ENCODE assay signal across 1 cellular context in genomic region chr17:45197555-45198334, GRCh38.
A peak's percentile ranks its signal among the peaks of the same experiment; 100 is the strongest.
TF ChIP-seq lines count a peak whose summit lies in the region.

No MANE protein-coding gene starts in this region.

TF ChIP-seq in HepG2, 621 proteins besides CTCF, POLR2A, EP300 and RAD21 (continued from another document and continues in another):
- no peak for TF ChIP-seq SKIL (CRISPR knock-in tag; IDR thresholded peaks at IDR 0.05; ENCODE audit: borderline replicate concordance)
- TF ChIP-seq ATF3 (CRISPR knock-in tag; IDR thresholded peaks at IDR 0.05) = peak; percentile 59
- no peak for TF ChIP-seq RFX3 (CRISPR knock-in tag; IDR thresholded peaks at IDR 0.05)
- peak; percentile 64; the same call in 1 of the 2 replicates for TF ChIP-seq SRY (CRISPR knock-in tag; IDR thresholded peaks at IDR 0.05)
- peak; percentile 62 for TF ChIP-seq ZEB1 (IDR thresholded peaks at IDR 0.05; ENCODE audit: insufficient replicate concordance, low read depth)
- no peak for TF ChIP-seq HNF1A (IDR thresholded peaks at IDR 0.05; ENCODE audit: low read depth)
- TF ChIP-seq HNF1A (CRISPR knock-in tag; IDR thresholded peaks at IDR 0.05; ENCODE audit: borderline replicate concordance) = peak; percentile 81
- TF ChIP-seq ZBTB25 (CRISPR knock-in tag; IDR thresholded peaks at IDR 0.05) = peak; percentile 76
- peak; percentile 81; the same call in 1 of the 2 replicates for TF ChIP-seq ZNF564 (CRISPR knock-in tag; IDR thresholded peaks at IDR 0.05)
- no peak for TF ChIP-seq BRCA1 (CRISPR knock-in tag; IDR thresholded peaks at IDR 0.05)
- no peak for TF ChIP-seq NFIC (IDR thresholded peaks at IDR 0.05; ENCODE audit: low read length)
- TF ChIP-seq CBX1 (IDR thresholded peaks at IDR 0.05; ENCODE audit: low read depth) = peak; percentile 96
- no peak for TF ChIP-seq SOX13 (IDR thresholded peaks at IDR 0.05)
- TF ChIP-seq SOX13 (CRISPR knock-in tag; conservative IDR thresholded peaks at IDR 0.05 in 1 of 2, IDR thresholded peaks at IDR 0.05 in 1 of 2) = peak in 1 of 2 experiments; percentile 77; a peak in 2 of 4 replicates
- TF ChIP-seq ZNF318 (CRISPR knock-in tag; IDR thresholded peaks at IDR 0.05) = peak; percentile 86
- no peak for TF ChIP-seq HHEX (CRISPR knock-in tag; IDR thresholded peaks at IDR 0.05)
- no peak for TF ChIP-seq SETDB1 (CRISPR knock-in tag; IDR thresholded peaks at IDR 0.05; ENCODE audit: borderline replicate concordance)
- TF ChIP-seq SMARCC2 (IDR thresholded peaks at IDR 0.05) = no peak
- TF ChIP-seq ZNF703 (CRISPR knock-in tag; IDR thresholded peaks at IDR 0.05; ENCODE audit: borderline replicate concordance) = no peak
- peak; percentile 86 for TF ChIP-seq HDAC2 (CRISPR knock-in tag; IDR thresholded peaks at IDR 0.05)
- TF ChIP-seq REXO4 (CRISPR knock-in tag; IDR thresholded peaks at IDR 0.05; ENCODE audit: borderline replicate concordance) = no peak
- peak; percentile 92 for TF ChIP-seq RBM39 (IDR thresholded peaks at IDR 0.05; ENCODE audit: low read depth, low read length, poor library complexity, severe bottlenecking)
- TF ChIP-seq ZNF512 (CRISPR knock-in tag; IDR thresholded peaks at IDR 0.05) = peak; percentile 94; the same call in 1 of the 2 replicates
- peak; percentile 52; the same call in 1 of the 2 replicates for TF ChIP-seq SMAD3 (CRISPR knock-in tag; IDR thresholded peaks at IDR 0.05)
- TF ChIP-seq YY1 (IDR thresholded peaks at IDR 0.05; ENCODE audit: insufficient read depth, insufficient replicate concordance, low read depth, low read length) = peak; percentile 87
- TF ChIP-seq HIC2 (CRISPR knock-in tag; IDR thresholded peaks at IDR 0.05; ENCODE audit: low read depth) = no peak
- TF ChIP-seq ZNF251 (CRISPR knock-in tag; IDR thresholded peaks at IDR 0.05) = no peak
- no peak; the same call in 1 of the 2 replicates for TF ChIP-seq ZNF160 (CRISPR knock-in tag; IDR thresholded peaks at IDR 0.05)
- peak; percentile 87; the same call in 1 of the 2 replicates for TF ChIP-seq MEIS2 (CRISPR knock-in tag; IDR thresholded peaks at IDR 0.05)
- peak; percentile 94; the same call in 1 of the 2 replicates for TF ChIP-seq ZNF782 (CRISPR knock-in tag; IDR thresholded peaks at IDR 0.05; ENCODE audit: borderline replicate concordance)
- TF ChIP-seq EED (CRISPR knock-in tag; IDR thresholded peaks at IDR 0.05) = peak; percentile 64
- TF ChIP-seq ESRRA (CRISPR knock-in tag; IDR thresholded peaks at IDR 0.05; ENCODE audit: low read depth) = peak; percentile 83; the same call in 1 of the 2 replicates
- no peak for TF ChIP-seq ZC3H13 (CRISPR knock-in tag; IDR thresholded peaks at IDR 0.05)
- 0 out of 2 replicates have a peak, but pooled peaks have one; percentile 75 for TF ChIP-seq ZNF839 (CRISPR knock-in tag; IDR thresholded peaks at IDR 0.05; ENCODE audit: borderline replicate concordance)
- peak; percentile 53; the same call in 1 of the 2 replicates for TF ChIP-seq ETV6 (CRISPR knock-in tag; conservative IDR thresholded peaks at IDR 0.05)
- TF ChIP-seq MXD1 (CRISPR knock-in tag; IDR thresholded peaks at IDR 0.05) = no peak
- peak; percentile 36; the same call in 1 of the 2 replicates for TF ChIP-seq DR1 (CRISPR knock-in tag; IDR thresholded peaks at IDR 0.05)
- peak; percentile 85; the same call in 1 of the 2 replicates for TF ChIP-seq FIP1L1 (IDR thresholded peaks at IDR 0.05; ENCODE audit: borderline replicate concordance, insufficient read depth, low read depth, low read length)
- TF ChIP-seq NR2C2 (CRISPR knock-in tag; IDR thresholded peaks at IDR 0.05; ENCODE audit: borderline replicate concordance) = peak; percentile 60; the same call in 1 of the 2 replicates
